Comparison of ENCODE assay signal across 20 cellular contexts in the genomic region with DNA sequence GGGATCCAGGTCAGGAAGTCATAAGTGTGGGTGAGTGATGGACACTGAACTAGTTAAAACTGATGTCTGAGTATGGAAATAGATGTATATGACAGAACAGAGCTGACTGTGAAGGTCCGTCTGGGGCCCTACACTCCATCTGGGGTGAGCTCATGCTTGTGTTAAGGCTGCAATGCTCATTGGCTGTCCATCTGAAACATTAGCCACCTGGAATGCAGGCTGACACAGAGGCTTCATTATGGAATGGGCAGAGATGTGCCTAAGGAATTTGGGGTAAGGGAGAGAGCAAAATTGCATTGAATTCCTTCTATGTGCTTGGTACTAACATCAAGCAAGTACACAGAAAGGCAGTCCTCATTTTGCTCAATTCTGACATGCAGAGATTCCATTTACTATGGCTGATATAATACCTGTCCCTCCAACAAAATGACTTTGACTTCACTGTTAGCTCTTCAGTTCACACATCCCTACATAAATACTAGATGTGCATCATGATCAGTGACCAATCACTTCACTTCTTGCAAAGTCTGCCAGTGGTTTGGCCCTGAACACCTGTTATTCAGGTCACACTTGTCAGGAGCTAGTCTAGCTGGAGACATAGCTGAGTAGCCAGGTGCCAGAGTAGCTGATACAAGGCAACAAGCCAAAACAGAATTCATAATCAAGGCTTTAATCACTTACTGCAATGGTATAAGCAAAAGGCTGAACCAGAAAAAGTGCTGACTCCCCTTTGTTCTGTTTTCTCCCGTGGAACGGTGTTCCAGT.
"Had no signal": no experiment of that assay in that cellular context is flagged by ENCODE, and none has a peak within 500 bp of the region (broad histone marks: within the 10 kb centered on the region; RNA-seq: fewer than 3 reads in every experiment).

No MANE protein-coding gene starts in this region.

- H3K9me3 ChIP-seq: lower lobe of right lung, prostate gland, tibial artery, vagina had no signal

- H3K36me3 Mint-ChIP-seq: activated CD4-positive, alpha-beta memory T cell treated with anti-CD3 and anti-CD28 coated beads for 36 hours; activated CD8-positive, alpha-beta memory T cell treated with anti-CD3 and anti-CD28 coated beads, Interleukin-2, amount 10 ng/mL, durations not matched to agents 7 days and 5 days; activated naive CD8-positive, alpha-beta T cell; natural killer cell had no signal

- ATAC-seq: activated CD8-positive, alpha-beta memory T cell treated with anti-CD3 and anti-CD28 coated beads, Interleukin-2, amount 10 ng/mL, durations not matched to agents 7 days and 5 days; effector memory CD8-positive, alpha-beta T cell; left colon; lower lobe of right lung; natural killer cell; stimulated activated naive CD8-positive, alpha-beta T cell treated with anti-CD3 and anti-CD28 coated beads, Interleukin-15, Interleukin-2, amounts not matched to agents 100 U/mL and 50 U/mL, for 24 hours had no signal

- H3K4me3 ChIP-seq: cardiac muscle cell, lower lobe of right lung, prostate gland, tibial artery, vagina had no signal

- H3K9me3 Mint-ChIP-seq: activated CD4-positive, alpha-beta memory T cell treated with anti-CD3 and anti-CD28 coated beads for 36 hours had no signal

- H3K27ac Mint-ChIP-seq: activated CD4-positive, alpha-beta memory T cell treated with anti-CD3 and anti-CD28 coated beads for 36 hours; activated CD8-positive, alpha-beta memory T cell treated with anti-CD3 and anti-CD28 coated beads, Interleukin-2, amount 10 ng/mL, durations not matched to agents 7 days and 5 days; activated naive CD8-positive, alpha-beta T cell; effector memory CD8-positive, alpha-beta T cell; natural killer cell had no signal

- H3K4me1 Mint-ChIP-seq: activated CD8-positive, alpha-beta memory T cell treated with anti-CD3 and anti-CD28 coated beads, Interleukin-2, amount 10 ng/mL, durations not matched to agents 7 days and 5 days; natural killer cell had no signal

- DNase-seq: activated CD4-positive, alpha-beta memory T cell treated with anti-CD3 and anti-CD28 coated beads for 36 hours; activated CD4-positive, alpha-beta T cell treated with anti-CD3 and anti-CD28 coated beads for 4 hours; activated CD8-positive, alpha-beta memory T cell treated with anti-CD3 and anti-CD28 coated beads, Interleukin-2, amount 10 ng/mL, durations not matched to agents 7 days and 5 days; dermis blood vessel endothelial cell; effector memory CD8-positive, alpha-beta T cell; foreskin fibroblast; left colon; lower lobe of right lung; natural killer cell; occipital lobe; right cardiac atrium; stimulated activated naive CD8-positive, alpha-beta T cell treated with anti-CD3 and anti-CD28 coated beads, Interleukin-15, Interleukin-2, amounts not matched to agents 100 U/mL and 50 U/mL, for 24 hours; substantia nigra; T-helper 2 cell; tibial artery; WERI-Rb-1 had no signal

- H3K4me1 ChIP-seq: lower lobe of right lung, prostate gland, tibial artery, vagina had no signal

- H3K27me3 ChIP-seq: cardiac muscle cell, tibial artery, vagina had no signal

- H3K27ac ChIP-seq: cardiac muscle cell, lower lobe of right lung, prostate gland, tibial artery, vagina, WERI-Rb-1 had no signal

- H3K27me3 Mint-ChIP-seq: activated CD4-positive, alpha-beta memory T cell treated with anti-CD3 and anti-CD28 coated beads for 36 hours; activated CD8-positive, alpha-beta memory T cell treated with anti-CD3 and anti-CD28 coated beads, Interleukin-2, amount 10 ng/mL, durations not matched to agents 7 days and 5 days; effector memory CD8-positive, alpha-beta T cell had no signal

- H3K36me3 ChIP-seq: cardiac muscle cell, lower lobe of right lung, prostate gland, tibial artery, vagina, WERI-Rb-1 had no signal

- H3K4me3 Mint-ChIP-seq: activated CD4-positive, alpha-beta memory T cell treated with anti-CD3 and anti-CD28 coated beads for 36 hours; activated CD8-positive, alpha-beta memory T cell treated with anti-CD3 and anti-CD28 coated beads, Interleukin-2, amount 10 ng/mL, durations not matched to agents 7 days and 5 days; activated naive CD8-positive, alpha-beta T cell; effector memory CD8-positive, alpha-beta T cell; natural killer cell had no signal
